ENCODE assay signal across 1 cellular context in genomic region chr17:39450847-39451581, GRCh38.
TF ChIP-seq lines count a peak whose summit lies in the region.

Gene MED1 (minus strand): TSS chr17:39451263. CDS start chr17:39451062, 201 bp downstream.

TF ChIP-seq in HEK293, 187 proteins besides CTCF, POLR2A, EP300 and RAD21 (continued from another document):
- TF ChIP-seq ZNF488 (tag by site-specific recombination; IDR thresholded peaks at IDR 0.05) (no peak), GLIS1 (tag by site-specific recombination; IDR thresholded peaks at IDR 0.05) (peak; percentile 33), PATZ1 (tag by site-specific recombination; IDR thresholded peaks at IDR 0.05) (peak; percentile 79), ZNF658 (tag by site-specific recombination; IDR thresholded peaks at IDR 0.05) (no peak), ZSCAN16 (tag by site-specific recombination; IDR thresholded peaks at IDR 0.05) (no peak), ZNF202 (tag by site-specific recombination; IDR thresholded peaks at IDR 0.05; ENCODE audit: borderline replicate concordance) (no peak), ZNF600 (tag by site-specific recombination; IDR thresholded peaks at IDR 0.05) (no peak), ZNF654 (tag by site-specific recombination; IDR thresholded peaks at IDR 0.05; ENCODE audit: low read depth) (no peak), ZNF121 (tag by site-specific recombination; IDR thresholded peaks at IDR 0.05) (no peak), BCL11B (tag by site-specific recombination; IDR thresholded peaks at IDR 0.05; ENCODE audit: low read depth) (no peak), ZNF426 (tag by site-specific recombination; IDR thresholded peaks at IDR 0.05) (no peak), YY1 (tag by site-specific recombination; IDR thresholded peaks at IDR 0.05) (peak; percentile 92), ZBTB1 (tag by site-specific recombination; IDR thresholded peaks at IDR 0.05) (no peak), ZNF548 (tag by site-specific recombination; IDR thresholded peaks at IDR 0.05) (no peak), ZNF510 (tag by site-specific recombination; IDR thresholded peaks at IDR 0.05; ENCODE audit: insufficient replicate concordance) (no peak), ZIC2 (tag by site-specific recombination; IDR thresholded peaks at IDR 0.05) (peak; percentile 37; the same call in 1 of the 2 replicates), ZSCAN4 (tag by site-specific recombination; IDR thresholded peaks at IDR 0.05) (no peak), ZNF302 (tag by site-specific recombination; IDR thresholded peaks at IDR 0.05; ENCODE audit: low read depth) (no peak), ZBTB6 (tag by site-specific recombination; IDR thresholded peaks at IDR 0.05) (no peak), AEBP2 (tag by site-specific recombination; IDR thresholded peaks at IDR 0.05; ENCODE audit: borderline replicate concordance) (no peak), ZNF785 (tag by site-specific recombination; IDR thresholded peaks at IDR 0.05) (no peak), ZNF449 (tag by site-specific recombination; IDR thresholded peaks at IDR 0.05) (no peak), ZNF791 (tag by site-specific recombination; IDR thresholded peaks at IDR 0.05) (no peak), ZNF660 (tag by site-specific recombination; IDR thresholded peaks at IDR 0.05) (peak; percentile 59), ZNF354C (tag by site-specific recombination; IDR thresholded peaks at IDR 0.05; ENCODE audit: borderline replicate concordance, low read depth) (no peak), ZEB2 (tag by site-specific recombination; IDR thresholded peaks at IDR 0.05) (peak; percentile 77), ZNF174 (tag by site-specific recombination; IDR thresholded peaks at IDR 0.05) (no peak), ZNF76 (tag by site-specific recombination; IDR thresholded peaks at IDR 0.05; ENCODE audit: borderline replicate concordance, low read depth) (no peak; the same call in 1 of the 2 replicates), ZBTB10 (tag by site-specific recombination; IDR thresholded peaks at IDR 0.05) (no peak), ZBTB26 (tag by site-specific recombination; optimal IDR thresholded peaks at IDR 0.05) (peak; percentile 17), ZNF2 (tag by site-specific recombination; IDR thresholded peaks at IDR 0.05) (peak; percentile 24; the same call in 1 of the 2 replicates), ZNF366 (tag by site-specific recombination; conservative IDR thresholded peaks at IDR 0.05) (no peak), ZNF514 (tag by site-specific recombination; IDR thresholded peaks at IDR 0.05) (no peak), ZNF580 (tag by site-specific recombination; IDR thresholded peaks at IDR 0.05) (no peak; the same call in 1 of the 2 replicates), ZNF223 (tag by site-specific recombination; IDR thresholded peaks at IDR 0.05) (no peak), ZNF645 (tag by site-specific recombination; IDR thresholded peaks at IDR 0.05) (no peak), ZNF239 (tag by site-specific recombination; IDR thresholded peaks at IDR 0.05) (no peak), ZBTB20 (tag by site-specific recombination; IDR thresholded peaks at IDR 0.05) (peak; percentile 60; the same call in 1 of the 2 replicates), ZSCAN5A (tag by site-specific recombination; IDR thresholded peaks at IDR 0.05) (no peak), ZNF292 (tag by site-specific recombination; IDR thresholded peaks at IDR 0.05; ENCODE audit: borderline replicate concordance, low read depth) (no peak)
